In genomic region chr19:1046117-1046626, GRCh38 we compare ENCODE assay signal across 1 cellular context.
TF ChIP-seq lines count a peak whose summit lies in the region.

No MANE protein-coding gene starts in this region.

TF ChIP-seq in HepG2, 621 proteins besides CTCF, POLR2A, EP300 and RAD21 (continued from another document and continues in another):
- TF ChIP-seq MLXIP (CRISPR knock-in tag; IDR thresholded peaks at IDR 0.05; ENCODE audit: borderline replicate concordance) (no peak), NFATC3 (CRISPR knock-in tag; IDR thresholded peaks at IDR 0.05) (no peak), ARHGAP35 (CRISPR knock-in tag; IDR thresholded peaks at IDR 0.05; ENCODE audit: borderline replicate concordance) (no peak), RBAK (CRISPR knock-in tag; IDR thresholded peaks at IDR 0.05) (no peak), ZNF10 (CRISPR knock-in tag; IDR thresholded peaks at IDR 0.05; ENCODE audit: borderline replicate concordance, low read depth) (no peak), TARDBP (CRISPR knock-in tag; IDR thresholded peaks at IDR 0.05) (peak; percentile 24; the same call in 1 of the 2 replicates), DNMT1 (CRISPR knock-in tag; IDR thresholded peaks at IDR 0.05) (no peak; the same call in 1 of the 2 replicates), MXD1 (CRISPR knock-in tag; IDR thresholded peaks at IDR 0.05) (peak; percentile 66; the same call in 1 of the 2 replicates), PCBP2 (optimal IDR thresholded peaks at IDR 0.05; ENCODE audit: low read depth, low read length, poor library complexity, severe bottlenecking) (no peak), ZBTB38 (CRISPR knock-in tag; IDR thresholded peaks at IDR 0.05) (peak; percentile 98), TBP (CRISPR knock-in tag; IDR thresholded peaks at IDR 0.05) (no peak), IRF9 (CRISPR knock-in tag; IDR thresholded peaks at IDR 0.05; ENCODE audit: borderline replicate concordance) (peak; percentile 76; the same call in 1 of the 2 replicates), SYNCRIP (IDR thresholded peaks at IDR 0.05; ENCODE audit: insufficient read depth, low read depth, low read length) (no peak), ZFP36L1 (CRISPR knock-in tag; IDR thresholded peaks at IDR 0.05) (no peak), GATAD2A (CRISPR knock-in tag; IDR thresholded peaks at IDR 0.05) (no peak), NFYB (CRISPR knock-in tag; IDR thresholded peaks at IDR 0.05) (no peak), REST (IDR thresholded peaks at IDR 0.05; ENCODE audit: borderline replicate concordance in 1 of 2, low read depth in 1 of 2, low read length in 2 of 2) (no peak), ZMYM2 (CRISPR knock-in tag; IDR thresholded peaks at IDR 0.05) (peak; percentile 47; the same call in 1 of the 2 replicates), AGO2 (optimal IDR thresholded peaks at IDR 0.05; ENCODE audit: low read depth, low read length) (no peak), ZNF564 (CRISPR knock-in tag; IDR thresholded peaks at IDR 0.05) (no peak), SCMH1 (CRISPR knock-in tag; IDR thresholded peaks at IDR 0.05; ENCODE audit: borderline replicate concordance) (no peak), THAP7 (CRISPR knock-in tag; IDR thresholded peaks at IDR 0.05) (no peak), HNF4A (CRISPR knock-in tag; IDR thresholded peaks at IDR 0.05) (peak; percentile 81), FOXO1 (CRISPR knock-in tag; IDR thresholded peaks at IDR 0.05) (no peak), AHR (CRISPR knock-in tag; IDR thresholded peaks at IDR 0.05) (no peak), PHB2 (IDR thresholded peaks at IDR 0.05; ENCODE audit: partially characterized antibody) (no peak), MEIS2 (CRISPR knock-in tag; IDR thresholded peaks at IDR 0.05) (peak; percentile 63; the same call in 1 of the 2 replicates), ZBTB42 (CRISPR knock-in tag; IDR thresholded peaks at IDR 0.05) (no peak), ZNF580 (CRISPR knock-in tag; IDR thresholded peaks at IDR 0.05; ENCODE audit: borderline replicate concordance, low read depth) (peak; percentile 45; the same call in 1 of the 2 replicates), ZNF260 (CRISPR knock-in tag; IDR thresholded peaks at IDR 0.05; ENCODE audit: borderline replicate concordance, low read depth) (no peak), MTF1 (CRISPR knock-in tag; IDR thresholded peaks at IDR 0.05) (0 out of 2 replicates have a peak, but pooled peaks have one; percentile 62), ZNF275 (CRISPR knock-in tag; IDR thresholded peaks at IDR 0.05; ENCODE audit: borderline replicate concordance) (no peak), SP5 (CRISPR knock-in tag; IDR thresholded peaks at IDR 0.05; ENCODE audit: borderline replicate concordance, low read depth) (peak; percentile 50; the same call in 1 of the 2 replicates), GTF3A (CRISPR knock-in tag; conservative IDR thresholded peaks at IDR 0.05) (no peak), ZBTB20 (CRISPR knock-in tag; IDR thresholded peaks at IDR 0.05; ENCODE audit: borderline replicate concordance, low read depth) (peak; percentile 48; the same call in 1 of the 2 replicates), ZSCAN31 (CRISPR knock-in tag; IDR thresholded peaks at IDR 0.05; ENCODE audit: low read depth) (peak; percentile 40; the same call in 1 of the 2 replicates), ZFP90 (CRISPR knock-in tag; IDR thresholded peaks at IDR 0.05; ENCODE audit: borderline replicate concordance) (peak; percentile 88), ZFP82 (CRISPR knock-in tag; IDR thresholded peaks at IDR 0.05; ENCODE audit: borderline replicate concordance) (peak; percentile 71; the same call in 1 of the 2 replicates), CSRNP2 (CRISPR knock-in tag; conservative IDR thresholded peaks at IDR 0.05; ENCODE audit: low read depth) (no peak), ZNF430 (CRISPR knock-in tag; IDR thresholded peaks at IDR 0.05) (peak; percentile 71), CHD4 (IDR thresholded peaks at IDR 0.05; ENCODE audit: borderline replicate concordance, low read length) (no peak), ZNF724P (CRISPR knock-in tag; IDR thresholded peaks at IDR 0.05; ENCODE audit: borderline replicate concordance) (0 out of 2 replicates have a peak, but pooled peaks have one; percentile 7), HES4 (CRISPR knock-in tag; IDR thresholded peaks at IDR 0.05; ENCODE audit: borderline replicate concordance) (peak; percentile 80), HIC2 (CRISPR knock-in tag; IDR thresholded peaks at IDR 0.05; ENCODE audit: low read depth) (peak; percentile 36; the same call in 1 of the 2 replicates), ZNF331 (CRISPR knock-in tag; IDR thresholded peaks at IDR 0.05) (no peak), ZNF160 (CRISPR knock-in tag; IDR thresholded peaks at IDR 0.05) (no peak), DRAP1 (CRISPR knock-in tag; IDR thresholded peaks at IDR 0.05) (no peak), PRMT3 (CRISPR knock-in tag; IDR thresholded peaks at IDR 0.05; ENCODE audit: borderline replicate concordance, low read depth) (no peak), ZNF883 (CRISPR knock-in tag; IDR thresholded peaks at IDR 0.05; ENCODE audit: not compliant biosample characterization) (no peak), SAP130 (CRISPR knock-in tag; IDR thresholded peaks at IDR 0.05; ENCODE audit: low read depth) (peak; percentile 40; the same call in 1 of the 2 replicates), ZNF615 (CRISPR knock-in tag; IDR thresholded peaks at IDR 0.05; ENCODE audit: borderline replicate concordance) (no peak), ZNF354B (CRISPR knock-in tag; IDR thresholded peaks at IDR 0.05) (no peak), ZNF747 (CRISPR knock-in tag; IDR thresholded peaks at IDR 0.05; ENCODE audit: borderline replicate concordance) (no peak), IKZF1 (IDR thresholded peaks at IDR 0.05) (no peak)
